In the genomic region with DNA sequence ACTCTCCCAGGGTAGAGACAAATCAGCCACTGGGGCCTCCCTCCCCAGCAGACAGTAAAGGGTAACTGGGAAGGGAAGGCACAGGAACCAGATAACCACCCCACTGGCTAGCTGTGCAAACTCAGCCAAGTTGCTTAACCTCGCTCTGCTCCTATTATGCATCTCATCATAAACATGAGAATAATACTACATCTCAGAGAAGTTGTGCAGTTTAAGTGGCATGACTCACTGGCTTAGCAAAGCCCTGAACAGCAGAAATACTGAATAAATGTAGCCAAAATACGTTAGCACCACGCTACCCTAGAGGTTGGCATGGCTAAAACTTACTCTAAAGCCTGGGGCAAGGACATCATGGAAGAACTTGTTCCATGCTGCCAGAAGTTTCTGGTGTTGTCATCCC, we compare ENCODE assay signal across 15 cellular contexts.
"Had no signal": no experiment of that assay in that cellular context is flagged by ENCODE, and none has a peak within 500 bp of the region (broad histone marks: within the 10 kb centered on the region; RNA-seq: fewer than 3 reads in every experiment).

No MANE protein-coding gene starts in this region.

- H3K27me3 Mint-ChIP-seq: activated CD4-positive, alpha-beta T cell treated with anti-CD3 and anti-CD28 coated beads, Interleukin-2, amount 10 ng/mL, durations not matched to agents 24 days and 14 days; activated naive CD8-positive, alpha-beta T cell treated with anti-CD3 and anti-CD28 coated beads for 36 hours; stimulated activated naive CD8-positive, alpha-beta T cell treated with anti-CD3 and anti-CD28 coated beads, Interleukin-15, amount 100 ng/mL, for 72 hours had no signal

- DNase-seq: activated CD4-positive, alpha-beta T cell treated with anti-CD3 and anti-CD28 coated beads, Interleukin-2, amount 10 ng/mL, durations not matched to agents 24 days and 14 days; activated CD4-positive, CD25-positive, alpha-beta regulatory T cell; activated CD8-positive, alpha-beta memory T cell treated with anti-CD3 and anti-CD28 coated beads for 24 hours; activated naive CD8-positive, alpha-beta T cell treated with anti-CD3 and anti-CD28 coated beads for 36 hours; hippocampal formation; kidney glomerular epithelial cell; natural killer cell; nucleus accumbens; small intestine; stimulated activated naive CD8-positive, alpha-beta T cell treated with anti-CD3 and anti-CD28 coated beads, Interleukin-15, amount 100 ng/mL, for 72 hours; testis; upper lobe of right lung had no signal

- H3K9me3 ChIP-seq: right atrium auricular region, testis, upper lobe of right lung had no signal

- H3K4me1 Mint-ChIP-seq: activated naive CD8-positive, alpha-beta T cell treated with anti-CD3 and anti-CD28 coated beads for 36 hours; natural killer cell had no signal

- H3K4me1 ChIP-seq: testis, upper lobe of right lung had no signal

- H3K4me3 ChIP-seq: right atrium auricular region, testis, upper lobe of right lung had no signal

- H3K4me3 Mint-ChIP-seq: activated CD4-positive, alpha-beta T cell treated with anti-CD3 and anti-CD28 coated beads, Interleukin-2, amount 10 ng/mL, durations not matched to agents 24 days and 14 days; activated naive CD8-positive, alpha-beta T cell treated with anti-CD3 and anti-CD28 coated beads for 36 hours; activated T-helper 1 cell treated with anti-CD3 and anti-CD28 coated beads, Interleukin-12 subunit alpha, Interleukin-12 subunit beta, Interleukin-2, Interleukin-4 antibody, amounts not matched to agents 30 ng/mL and 10 ng/mL and 1 ng/mL, durations not matched to agents 14 hours and 24 hours and 36 hours; natural killer cell; stimulated activated naive CD8-positive, alpha-beta T cell treated with anti-CD3 and anti-CD28 coated beads, Interleukin-15, amount 100 ng/mL, for 72 hours; T-helper 2 cell treated with Interferon-gamma antibody and Interleukin-4, amounts not matched to agents 5 μg/mL and 100 μg/mL, for 36 hours had no signal

- H3K36me3 Mint-ChIP-seq: activated naive CD8-positive, alpha-beta T cell treated with anti-CD3 and anti-CD28 coated beads for 36 hours; natural killer cell had no signal

- H3K27ac Mint-ChIP-seq: activated CD4-positive, alpha-beta T cell treated with anti-CD3 and anti-CD28 coated beads, Interleukin-2, amount 10 ng/mL, durations not matched to agents 24 days and 14 days; activated naive CD8-positive, alpha-beta T cell treated with anti-CD3 and anti-CD28 coated beads for 36 hours; activated T-helper 1 cell treated with anti-CD3 and anti-CD28 coated beads, Interleukin-12 subunit alpha, Interleukin-12 subunit beta, Interleukin-2, Interleukin-4 antibody, amounts not matched to agents 30 ng/mL and 10 ng/mL and 1 ng/mL, durations not matched to agents 14 hours and 24 hours and 36 hours; natural killer cell; T-helper 2 cell treated with Interferon-gamma antibody and Interleukin-4, amounts not matched to agents 5 μg/mL and 100 μg/mL, for 36 hours had no signal

- H3K27me3 ChIP-seq: right atrium auricular region, testis, upper lobe of right lung had no signal

- H3K27ac ChIP-seq: right atrium auricular region, testis, upper lobe of right lung had no signal

- H3K9me3 Mint-ChIP-seq: activated CD4-positive, alpha-beta T cell treated with anti-CD3 and anti-CD28 coated beads, Interleukin-2, amount 10 ng/mL, durations not matched to agents 24 days and 14 days; activated naive CD8-positive, alpha-beta T cell treated with anti-CD3 and anti-CD28 coated beads for 36 hours; natural killer cell; stimulated activated naive CD8-positive, alpha-beta T cell treated with anti-CD3 and anti-CD28 coated beads, Interleukin-15, amount 100 ng/mL, for 72 hours; T-helper 2 cell treated with Interferon-gamma antibody and Interleukin-4, amounts not matched to agents 5 μg/mL and 100 μg/mL, for 36 hours had no signal

- H3K36me3 ChIP-seq: right atrium auricular region, upper lobe of right lung had no signal
